ENCODE assay signal across 1 cellular context in genomic region chr7:73985737-73986141, GRCh38.
TF ChIP-seq lines count a peak whose summit lies in the region.

No MANE protein-coding gene starts in this region.

TF ChIP-seq in GM23338, 12 proteins besides CTCF, POLR2A, EP300 and RAD21 (continued from another document):
- no peak for TF ChIP-seq REST (IDR thresholded peaks at IDR 0.05; ENCODE audit: unreplicated experiment)
- TF ChIP-seq ZNF331 (CRISPR knock-in tag; IDR thresholded peaks at IDR 0.05; ENCODE audit: low read depth): no peak
- no peak for TF ChIP-seq CREB1 (CRISPR knock-in tag; IDR thresholded peaks at IDR 0.05; ENCODE audit: low read depth)
- TF ChIP-seq POLR2AphosphoS5 (IDR thresholded peaks at IDR 0.05; ENCODE audit: low read depth): no peak
- no peak for TF ChIP-seq ZNF462 (CRISPR knock-in tag; IDR thresholded peaks at IDR 0.05)
- TF ChIP-seq ZNF114 (CRISPR knock-in tag; IDR thresholded peaks at IDR 0.05): no peak
- no peak for TF ChIP-seq EZH2 (IDR thresholded peaks at IDR 0.05; ENCODE audit: low read depth, unreplicated experiment)
- TF ChIP-seq EZH2phosphoT487 (IDR thresholded peaks at IDR 0.05; ENCODE audit: unreplicated experiment): no peak
- TF ChIP-seq NANOG (IDR thresholded peaks at IDR 0.05; ENCODE audit: borderline replicate concordance): no peak
- TF ChIP-seq JUNB (IDR thresholded peaks at IDR 0.05; ENCODE audit: unreplicated experiment): no peak
